Comparison of ENCODE assay signal across 13 cellular contexts in the genomic region with DNA sequence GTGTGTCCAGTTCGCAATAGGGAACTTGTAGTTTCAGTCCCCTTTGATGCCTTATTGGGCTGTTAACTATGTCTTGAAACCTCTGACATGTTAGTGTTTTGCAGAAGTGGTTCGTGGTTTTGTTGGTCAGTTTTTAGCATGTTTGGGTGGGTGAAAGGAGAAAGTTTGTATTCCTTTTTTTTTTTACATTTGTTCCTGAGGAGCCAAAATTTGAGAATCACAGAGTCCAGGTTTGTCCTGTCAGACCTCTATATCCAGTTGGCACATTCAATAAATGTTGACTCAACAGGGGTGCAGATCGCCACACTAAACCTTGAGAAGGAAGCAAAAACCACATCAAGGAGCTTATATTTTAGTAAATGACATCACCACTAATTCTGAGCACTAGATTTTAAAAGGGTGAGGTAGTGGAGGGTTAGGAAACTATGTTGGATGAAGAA. TPM values are rescaled to one million over a fixed set of nuclear protein-coding genes. Genes with fewer than 3 reads are reported as not detected.
DNase-seq lines count a peak whose midpoint lies in the region; ATAC-seq and TF ChIP-seq lines count a peak whose summit lies in the region.
"Had no signal": no experiment of that assay in that cellular context is flagged by ENCODE, and none has a peak within 500 bp of the region (broad histone marks: within the 10 kb centered on the region; RNA-seq: fewer than 3 reads in every experiment).

No MANE protein-coding gene starts in this region.

- no peaks in the 10 kb centered on the region for H3K4me1 ChIP-seq in CD8-positive, alpha-beta T cell (ENCODE audit: insufficient read depth, low read length)

- H3K4me1 Mint-ChIP-seq in CD8-positive, alpha-beta T cell (ENCODE audit: low read depth) = peaks cover 13% of the 10 kb centered on the region
- no peaks in the 10 kb centered on the region for H3K4me1 Mint-ChIP-seq in chondrocyte (ENCODE audit: low read depth)

- no peak for DNase-seq in CD8-positive, alpha-beta T cell
- DNase-seq in amniotic epithelial cell (ENCODE audit: low read depth) = peak; percentile 27
- no peak for DNase-seq in NCI-H1436 treated with DMSO at 0.1 percent for 48 hours (lab: John Stamatoyannopoulos, UW)
- no peak for DNase-seq in AML-193 (lab: John Stamatoyannopoulos, UW)
- DNase-seq in chondrocyte (ENCODE audit: low spot score) = no peak
- DNase-seq: central memory CD4-positive, alpha-beta T cell; heart left ventricle; NCI-H1436; SK-N-SH; substantia nigra had no signal

- H3K36me3 ChIP-seq in CD8-positive, alpha-beta T cell (ENCODE audit: insufficient read depth, low read length) = no peaks in the 10 kb centered on the region
- H3K36me3 ChIP-seq: heart left ventricle had no signal

- intact Hi-C loops in CD8-positive, alpha-beta T cell (cut with DNase I, micrococcal nuclease) = no loop called here

- no peaks in the 10 kb centered on the region for H3K9me3 Mint-ChIP-seq in CD8-positive, alpha-beta T cell
- peaks cover 3% of the 10 kb centered on the region for H3K9me3 Mint-ChIP-seq in chondrocyte (ENCODE audit: low read depth)

- peak; percentile 38 for ATAC-seq in CD8-positive, alpha-beta T cell
- ATAC-seq in GM21367 (IDR thresholded peaks at IDR 0.05; ENCODE audit: unreplicated experiment) = peak; percentile 57
- peak; percentile 75 for ATAC-seq in HG03520 (IDR thresholded peaks at IDR 0.05; ENCODE audit: unreplicated experiment)
- ATAC-seq in HG03108 (IDR thresholded peaks at IDR 0.05; ENCODE audit: unreplicated experiment) = no peak
- ATAC-seq: heart left ventricle had no signal

- no peaks in the 10 kb centered on the region for H3K9me3 ChIP-seq in CD8-positive, alpha-beta T cell (ENCODE audit: low read length)
- H3K9me3 ChIP-seq: heart left ventricle, SK-N-SH had no signal

- H3K27me3 ChIP-seq in CD8-positive, alpha-beta T cell (ENCODE audit: insufficient read depth, low read length) = no peaks in the 10 kb centered on the region

- CTCF ChIA-PET in CD8-positive, alpha-beta T cell (lab: Charles Lee) = no interaction called here

- no peak overlapping the region for H3K27ac ChIP-seq in CD8-positive, alpha-beta T cell (ENCODE audit: low read depth, low read length)
- H3K27ac ChIP-seq: heart left ventricle had no signal

- H3K4me3 ChIP-seq in CD8-positive, alpha-beta T cell (ENCODE audit: low read depth, low read length) = no peak overlapping the region
- H3K4me3 ChIP-seq: heart left ventricle had no signal

- no peak overlapping the region for H3K4me3 Mint-ChIP-seq in CD8-positive, alpha-beta T cell
- no peak overlapping the region for H3K4me3 Mint-ChIP-seq in chondrocyte (ENCODE audit: unreplicated experiment)

- H3K27me3 Mint-ChIP-seq in CD8-positive, alpha-beta T cell (ENCODE audit: low read depth) = no peaks in the 10 kb centered on the region
- H3K27me3 Mint-ChIP-seq in chondrocyte (ENCODE audit: low read depth) = no peaks in the 10 kb centered on the region

- no peak for TF ChIP-seq CTCF in CD8-positive, alpha-beta T cell (IDR thresholded peaks at IDR 0.05)
- no peak for TF ChIP-seq CTCF in chondrocyte (IDR thresholded peaks at IDR 0.05)

- H3K36me3 Mint-ChIP-seq in CD8-positive, alpha-beta T cell = peaks cover 21% of the 10 kb centered on the region
- H3K36me3 Mint-ChIP-seq in chondrocyte (ENCODE audit: low read depth) = no peaks in the 10 kb centered on the region

- no peak overlapping the region for H3K27ac Mint-ChIP-seq in CD8-positive, alpha-beta T cell
- H3K27ac Mint-ChIP-seq in chondrocyte (ENCODE audit: unreplicated experiment) = no peak overlapping the region

- POLR2A ChIA-PET in CD8-positive, alpha-beta T cell (lab: Charles Lee) = no interaction called here

RNA-seq across cellular contexts. Expression of gene DLG3, which starts 26.2 kb away (rescaled TPM):
- total RNA-seq in CD8-positive, alpha-beta T cell = 10 to 100 TPM; 11.0 to 12.8 TPM
- total RNA-seq in chondrocyte = 9.9 to 13.1 TPM (median 11.5 TPM) in 3 replicates

RNA-seq across cellular contexts. Expression of gene GDPD2, which starts 47.8 kb away (rescaled TPM):
- not detected for total RNA-seq in CD8-positive, alpha-beta T cell
- not detected in 3 replicates for total RNA-seq in chondrocyte
- total RNA-seq: heart left ventricle had no signal
